ENCODE assay signal across 17 cellular contexts in the genomic region with DNA sequence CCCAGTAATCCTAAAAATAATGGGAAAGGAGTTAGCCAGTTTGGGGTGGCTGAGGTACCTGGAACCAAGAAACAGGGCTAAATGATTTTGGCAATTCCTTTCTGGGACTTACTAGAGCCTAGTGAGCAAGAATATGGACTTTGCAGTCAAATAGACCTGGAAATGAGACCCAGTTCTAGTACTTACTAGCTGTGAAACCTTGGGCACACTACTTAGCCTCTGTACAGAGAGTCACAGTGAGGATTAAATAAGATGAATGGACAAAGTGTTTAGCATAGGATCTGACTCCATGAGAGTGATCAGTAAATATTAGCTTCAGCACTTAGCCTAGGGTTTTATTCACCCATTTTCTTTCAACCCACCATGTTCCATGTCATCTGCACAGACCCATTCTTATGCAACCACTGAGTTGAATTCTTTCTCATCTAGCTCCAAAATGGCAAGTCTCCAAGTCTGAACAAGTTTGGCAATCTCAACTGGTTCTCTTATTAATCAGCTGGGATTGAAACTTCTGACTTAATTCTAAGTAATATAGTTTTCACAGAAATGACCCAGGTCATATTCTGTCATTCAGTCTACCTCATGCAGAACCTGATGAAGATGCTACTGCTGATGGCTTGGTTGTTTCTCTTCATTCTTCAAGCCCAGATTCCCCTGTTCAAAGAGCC. TPM values are rescaled to one million over a fixed set of nuclear protein-coding genes. Genes with fewer than 3 reads are reported as not detected.
DNase-seq lines count a peak whose midpoint lies in the region; ATAC-seq and TF ChIP-seq lines count a peak whose summit lies in the region.
"Had no signal": no experiment of that assay in that cellular context is flagged by ENCODE, and none has a peak within 500 bp of the region (broad histone marks: within the 10 kb centered on the region; RNA-seq: fewer than 3 reads in every experiment).

No MANE protein-coding gene starts in this region.

- no peak overlapping the region for H2AFZ ChIP-seq in MM.1S (ENCODE audit: low read length)

- no peaks in the 10 kb centered on the region for H3K79me2 ChIP-seq in MM.1S (ENCODE audit: low read length)

- no peak overlapping the region for H3K9ac ChIP-seq in MM.1S (ENCODE audit: low read length)

- DNase-seq in Right ventricle myocardium superior (no peak), cardiac septum (ENCODE audit: low spot score) (no peak), NCI-H446 (lab: John Stamatoyannopoulos, UW) (peak; percentile 31 to 62), fibroblast of mammary gland (ENCODE audit: low read depth) (peak; percentile 75), upper lobe of left lung (no peak), NCI-H2171 treated with DMSO at 0.1 percent for 48 hours (lab: John Stamatoyannopoulos, UW) (no peak), MM.1S (no peak), HuH-7 (ENCODE audit: low spot score) (no peak)
- DNase-seq: activated CD4-positive, CD25-positive, alpha-beta regulatory T cell treated with anti-CD3 and anti-CD28 coated beads, Interleukin-2, amount 50 U/mL, for 72 hours; DMS153; effector CD4-positive, alpha-beta T cell; kidney glomerular epithelial cell; NCI-H1048; NCI-H2227 treated with DMSO at 0.1 percent for 48 hours; stimulated activated CD4-positive, alpha-beta T cell treated with anti-CD3 and anti-CD28 coated beads, Interleukin-1b, Interleukin-23, amount 100 ng/mL, for 48 hours; T-helper 1 cell had no signal

- H3K4me3 ChIP-seq in fibroblast of mammary gland (ENCODE audit: control insufficient read depth, low read depth, low read length) (no peak overlapping the region), upper lobe of left lung (no peak overlapping the region), MM.1S (ENCODE audit: low read length) (no peak overlapping the region)
- H3K4me3 ChIP-seq: prostate gland had no signal

- peak; percentile 75 for ATAC-seq in Right ventricle myocardium superior (ENCODE audit: poor library complexity)
- peak in 1 of 2 donors; percentile 67 for ATAC-seq in upper lobe of left lung (ENCODE audit: low FRiP score in 2 of 2)

- H3F3A ChIP-seq in MM.1S (ENCODE audit: insufficient read depth, low read length): no peaks in the 10 kb centered on the region

- TF ChIP-seq POLR2A in upper lobe of left lung (IDR thresholded peaks at IDR 0.05): no peak

- intact Hi-C loops in Right ventricle myocardium superior (cut with DNase I) (no loop called here), cardiac septum (cut with DNase I) (no loop called here)

- TF ChIP-seq CTCF in fibroblast of mammary gland (conservative IDR thresholded peaks at IDR 0.05; ENCODE audit: control insufficient read depth, insufficient read depth, low read depth, low read length): no peak
- no peak for TF ChIP-seq CTCF in upper lobe of left lung (IDR thresholded peaks at IDR 0.05)
- no peak for TF ChIP-seq CTCF in MM.1S (IDR thresholded peaks at IDR 0.05; ENCODE audit: low read length)

- H3K9me3 ChIP-seq in upper lobe of left lung (no peaks in the 10 kb centered on the region), MM.1S (replicated peaks; ENCODE audit: insufficient read depth, low read length) (no peaks in the 10 kb centered on the region)
- H3K9me3 ChIP-seq: prostate gland had no signal

- no peak for TF ChIP-seq EP300 in upper lobe of left lung (IDR thresholded peaks at IDR 0.05)

- no peaks in the 10 kb centered on the region for H4K20me1 ChIP-seq in MM.1S (ENCODE audit: insufficient read depth, low read length)

- H3K4me1 ChIP-seq in upper lobe of left lung: peaks cover 11 to 25% (median 13%) of the 10 kb centered on the region in 4 donors
- no peaks in the 10 kb centered on the region for H3K4me1 ChIP-seq in MM.1S (ENCODE audit: low read length)
- H3K4me1 ChIP-seq: prostate gland had no signal

- H3K4me2 ChIP-seq in MM.1S (ENCODE audit: low read depth, low read length): no peak overlapping the region

- H3K27ac ChIP-seq in upper lobe of left lung (peak overlapping the region; percentile 7 to 59 (median 50)), MM.1S (ENCODE audit: low read length) (no peak overlapping the region)
- H3K27ac ChIP-seq: prostate gland had no signal

- no peaks in the 10 kb centered on the region for H3K36me3 ChIP-seq in upper lobe of left lung
- H3K36me3 ChIP-seq in MM.1S (replicated peaks; ENCODE audit: insufficient read depth, low read length): no peaks in the 10 kb centered on the region
- H3K36me3 ChIP-seq: prostate gland had no signal

- no peaks in the 10 kb centered on the region for H3K27me3 ChIP-seq in upper lobe of left lung
- H3K27me3 ChIP-seq in MM.1S (replicated peaks; ENCODE audit: insufficient read depth, low read length): no peaks in the 10 kb centered on the region

- H3K9me2 ChIP-seq in MM.1S (replicated peaks; ENCODE audit: insufficient read depth, low read length): no peaks in the 10 kb centered on the region

RNA-seq across cellular contexts. Expression of a gene that starts 15.0 kb away (rescaled TPM):
- total RNA-seq in Right ventricle myocardium superior: 4.7 TPM
- 8.0 TPM for total RNA-seq in cardiac septum
- 10 to 100 TPM; 33.3 to 85.9 (median 67.2) TPM for total RNA-seq in upper lobe of left lung

Comparison
In these comparisons a context has a peak if more than half of its experiments do, and no peak if none do; other contexts are left out.
1. DNase-seq: peak in NCI-H446 (2 of 2) and fibroblast of mammary gland (single experiment); none in Right ventricle myocardium superior (single experiment), cardiac septum (single experiment), upper lobe of left lung (0 of 2), NCI-H2171 treated with DMSO at 0.1 percent for 48 hours (single experiment), MM.1S (single experiment) and HuH-7 (single experiment).